ENCODE assay signal across 8 cellular contexts in the genomic region with DNA sequence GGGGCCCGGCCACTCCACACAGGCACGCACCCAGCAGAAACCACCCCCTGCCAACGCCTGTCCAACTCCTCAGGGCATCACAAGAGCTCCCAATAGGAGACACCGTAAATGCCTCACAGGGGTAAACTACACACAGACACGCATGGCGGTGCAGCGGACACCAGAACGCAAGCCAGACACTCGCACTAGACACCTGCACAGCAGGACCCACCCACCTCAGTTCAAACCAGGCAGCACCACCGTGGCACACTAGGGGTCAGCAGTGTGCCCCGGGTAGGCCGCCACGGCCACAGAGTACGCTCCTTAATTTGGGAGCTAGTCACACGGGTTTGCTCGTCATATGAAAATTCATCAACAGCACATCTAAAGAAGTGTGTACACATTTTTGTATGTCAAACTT. TPM values are rescaled to one million over a fixed set of nuclear protein-coding genes. Genes with fewer than 3 reads are reported as not detected.
A peak's percentile ranks its signal among the peaks of the same experiment; 100 is the strongest.
DNase-seq lines count a peak whose midpoint lies in the region; ATAC-seq and TF ChIP-seq lines count a peak whose summit lies in the region.

No MANE protein-coding gene starts in this region.

- TF ChIP-seq POLR2A in esophagus squamous epithelium (IDR thresholded peaks at IDR 0.05), result no peak
- no peak for TF ChIP-seq POLR2A in testis (IDR thresholded peaks at IDR 0.05)

- H3K27ac ChIP-seq in esophagus squamous epithelium, result peak overlapping the region in 2 of 4 donors; percentile 96 to 98
- no peak overlapping the region for H3K27ac ChIP-seq in testis

- H3K4me3 ChIP-seq in esophagus squamous epithelium (no peak overlapping the region), testis (no peak overlapping the region)

- H3K4me1 Mint-ChIP-seq in neural crest cell, result peaks cover 22% of the 10 kb centered on the region

- H3K9me3 Mint-ChIP-seq in neural crest cell, result no peaks in the 10 kb centered on the region

- no peaks in the 10 kb centered on the region for H3K9me3 ChIP-seq in esophagus squamous epithelium
- H3K9me3 ChIP-seq in testis, result no peaks in the 10 kb centered on the region

- DNase-seq in AG08395 (ENCODE audit: low spot score), result peak; percentile 70
- DNase-seq in NCI-H82 (lab: John Stamatoyannopoulos, UW), result peak; percentile 77
- peak; percentile 63 for DNase-seq in activated T-cell treated with anti-CD3 and anti-CD28 coated beads for 1 hour (ENCODE audit: low read depth)
- no peak for DNase-seq in esophagus squamous epithelium (lab: John Stamatoyannopoulos, UW)
- DNase-seq in neural crest cell (ENCODE audit: low read depth, low spot score), result peak; percentile 50
- DNase-seq in testis, result peak; percentile 66

- peak overlapping the region; percentile 78 for H3K4me3 Mint-ChIP-seq in neural crest cell

- peak overlapping the region; percentile 37 for H3K27ac Mint-ChIP-seq in neural crest cell (ENCODE audit: unreplicated experiment)

- H3K27me3 ChIP-seq in esophagus squamous epithelium (no peaks in the 10 kb centered on the region), testis (no peaks in the 10 kb centered on the region)

- H3K36me3 Mint-ChIP-seq in neural crest cell (ENCODE audit: low read depth), result no peaks in the 10 kb centered on the region

- peak; percentile 57 to 86 (median 79) for TF ChIP-seq CTCF in esophagus squamous epithelium (IDR thresholded peaks at IDR 0.05)
- peak; percentile 81 for TF ChIP-seq CTCF in neural crest cell (conservative IDR thresholded peaks at IDR 0.05)
- peak in 2 of 3 experiments; percentile 52 to 54 for TF ChIP-seq CTCF in testis (IDR thresholded peaks at IDR 0.05)

- intact Hi-C loops in esophagus squamous epithelium (cut with DNase I) (loop anchor here (10.0 kb wide), 1 partner anchor 193 kb away; no protein-coding TSS in a partner anchor), testis (cut with DNase I; ENCODE audit: low total_unique reads) (no loop called here)

- H3K36me3 ChIP-seq in esophagus squamous epithelium (peaks cover 0 to 37% (median 6%) of the 10 kb centered on the region in 3 donors), testis (ENCODE audit: low read depth, missing control alignments) (no peaks in the 10 kb centered on the region)

- ATAC-seq in GM18502 (IDR thresholded peaks at IDR 0.05; ENCODE audit: poor library complexity, unreplicated experiment), result peak; percentile 37
- no peak for ATAC-seq in GM21381 (IDR thresholded peaks at IDR 0.05; ENCODE audit: unreplicated experiment)

- peaks cover 22 to 73% (median 45%) of the 10 kb centered on the region in 3 donors for H3K4me1 ChIP-seq in esophagus squamous epithelium
- peaks cover 24% of the 10 kb centered on the region for H3K4me1 ChIP-seq in testis

- 6 to 23% methylated on average over 11 to 12 of the region's 16 CpGs for WGBS in esophagus squamous epithelium, 2 donors
- WGBS in testis, 2 donors, result 64% methylated on average over 12 to 16 of the region's 16 CpGs

- H3K27me3 Mint-ChIP-seq in neural crest cell (ENCODE audit: low read depth), result no peaks in the 10 kb centered on the region

RNA-seq across cellular contexts. Expression of a gene that starts 3.4 kb away (rescaled TPM):
- total RNA-seq in esophagus squamous epithelium (10 to 100 TPM; 37.8 to 49.8 (median 45.3) TPM), neural crest cell (59.6 and 63.3 TPM in 2 replicates), testis (100 to 1,000 TPM; 131 to 150 TPM)
- 77.1 TPM for polyA plus RNA-seq in testis (ENCODE audit: insufficient read depth, low read depth, low replicate concordance)

RNA-seq across cellular contexts. Expression of a gene that starts 52.5 kb away (rescaled TPM):
- total RNA-seq in esophagus squamous epithelium (10 to 100 TPM; 22.0 to 67.0 (median 34.3) TPM), neural crest cell (54.5 and 68.2 TPM in 2 replicates), testis (10 to 100 TPM; 61.1 to 63.4 TPM)
- 62.5 TPM for polyA plus RNA-seq in testis (ENCODE audit: insufficient read depth, low read depth, low replicate concordance)

RNA-seq across cellular contexts. Expression of a gene that starts 52.8 kb away (rescaled TPM):
- total RNA-seq in esophagus squamous epithelium (10 to 100 TPM; 16.7 to 42.9 (median 23.3) TPM), neural crest cell (36.9 and 40.4 TPM in 2 replicates), testis (10 to 100 TPM; 55.4 to 83.0 TPM)
- polyA plus RNA-seq in testis (ENCODE audit: insufficient read depth, low read depth, low replicate concordance), result 32.0 TPM
